28 cellular contexts compared by ENCODE assay signal in the genomic region with DNA sequence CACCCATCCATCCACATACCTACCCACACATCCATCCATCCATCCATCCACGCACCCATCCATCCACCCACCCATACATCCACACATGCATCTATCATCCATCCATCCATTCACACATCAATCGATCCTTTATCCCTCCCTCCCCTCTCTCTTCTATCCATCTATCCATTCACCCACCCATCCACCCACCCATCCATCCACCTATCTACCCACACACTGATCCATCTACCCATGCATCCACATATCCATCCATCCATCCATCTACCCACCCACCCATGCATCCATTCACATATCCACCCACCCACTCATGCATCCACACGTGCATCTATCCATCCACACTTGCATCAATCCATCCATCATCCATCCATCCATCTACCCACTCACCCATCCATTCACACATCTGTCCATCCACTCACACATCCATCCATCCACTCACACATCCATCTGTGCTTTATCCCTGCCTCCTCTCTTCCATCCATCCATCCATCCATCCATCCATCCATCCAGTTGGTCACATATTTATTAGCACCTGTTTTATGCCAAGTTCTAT.
"Had no signal": no experiment of that assay in that cellular context is flagged by ENCODE, and none has a peak within 500 bp of the region (broad histone marks: within the 10 kb centered on the region; RNA-seq: fewer than 3 reads in every experiment).

No MANE protein-coding gene starts in this region.

- H3K36me3 ChIP-seq: heart right ventricle, left ventricle myocardium inferior, neural progenitor cell, neutrophil, ovary, prostate gland, tibial nerve, upper lobe of left lung had no signal

- H3K9me3 ChIP-seq: neutrophil, ovary, prostate gland, upper lobe of left lung had no signal

- H3K9me3 Mint-ChIP-seq: natural killer cell, nephron progenitor cell, neural progenitor cell had no signal

- H3K79me2 ChIP-seq: hepatocyte had no signal

- H3K4me1 ChIP-seq: heart right ventricle, left ventricle myocardium inferior, neural progenitor cell, prostate gland, tibial nerve, upper lobe of left lung had no signal

- H3K27ac Mint-ChIP-seq: natural killer cell; nephron progenitor cell; neural progenitor cell; stimulated activated memory B cell treated with anti-CD40 and anti-IgM and Interleukin-4, amounts not matched to agents 10 μg/mL and 1 μg/mL and 100 μg/mL, for 72 hours; stimulated activated naive CD8-positive, alpha-beta T cell treated with anti-CD3 and anti-CD28 coated beads, Interleukin-15, amount 100 ng/mL, for 72 hours had no signal

- H3K27ac ChIP-seq: heart right ventricle, hepatocyte, left ventricle myocardium inferior, neural progenitor cell, neutrophil, ovary, prostate gland, skin epidermis, tibial nerve, upper lobe of left lung had no signal

- H3K4me2 ChIP-seq: hepatocyte, neural progenitor cell had no signal

- H3K4me3 Mint-ChIP-seq: natural killer cell; nephron progenitor cell; neural progenitor cell; stimulated activated memory B cell treated with anti-CD40 and anti-IgM and Interleukin-4, amounts not matched to agents 10 μg/mL and 1 μg/mL and 100 μg/mL, for 72 hours; stimulated activated naive CD8-positive, alpha-beta T cell treated with anti-CD3 and anti-CD28 coated beads, Interleukin-15, amount 100 ng/mL, for 72 hours had no signal

- DNase-seq: heart right ventricle; islet precursor cell; left ventricle myocardium inferior; mesendoderm; midbrain; natural killer cell; nephron progenitor cell; occipital lobe; ovary; retina; right cardiac atrium; stimulated activated CD4-positive, alpha-beta T cell treated with anti-CD3 and anti-CD28 coated beads, Interleukin-1b, Interleukin-23, amount 100 ng/mL, for 48 hours; stimulated activated CD4-positive, alpha-beta T cell treated with anti-CD3 and anti-CD28 coated beads, Interleukin-2, amount 100 ng/mL, for 48 hours; stimulated activated CD4-positive, alpha-beta T cell treated with anti-CD3 and anti-CD28 coated beads, Interleukin-4, amount 100 ng/mL, for 4 hours; stimulated activated CD8-positive, alpha-beta memory T cell treated with anti-CD3 and anti-CD28 coated beads, Interleukin-4, amount 100 ng/mL, for 48 hours; stimulated activated naive CD4-positive, alpha-beta T cell treated with Interleukin-2 at 50 U/mL for 16 hours; stimulated activated naive CD8-positive, alpha-beta T cell treated with anti-CD3 and anti-CD28 coated beads, Interleukin-15, amount 100 ng/mL, for 72 hours; substantia nigra; upper lobe of left lung had no signal

- H3K27me3 ChIP-seq: hepatocyte, neural progenitor cell, neutrophil, ovary, tibial nerve, upper lobe of left lung had no signal

- ATAC-seq: heart right ventricle; natural killer cell; right cardiac atrium; sciatic nerve; stimulated activated memory B cell treated with anti-CD40 and anti-IgM and Interleukin-4, amounts not matched to agents 10 μg/mL and 1 μg/mL and 100 μg/mL, for 72 hours; stimulated activated naive CD8-positive, alpha-beta T cell treated with anti-CD3 and anti-CD28 coated beads, Interleukin-15, amount 100 ng/mL, for 72 hours had no signal

- H2AFZ ChIP-seq: hepatocyte, neural progenitor cell had no signal

- H3K4me3 ChIP-seq: heart right ventricle, hepatocyte, left ventricle myocardium inferior, lung, neural progenitor cell, ovary, prostate gland, skin epidermis, tibial nerve, upper lobe of left lung had no signal

- H3K4me1 Mint-ChIP-seq: natural killer cell; nephron progenitor cell; stimulated activated memory B cell treated with anti-CD40 and anti-IgM and Interleukin-4, amounts not matched to agents 10 μg/mL and 1 μg/mL and 100 μg/mL, for 72 hours; stimulated activated naive CD8-positive, alpha-beta T cell treated with anti-CD3 and anti-CD28 coated beads, Interleukin-15, amount 100 ng/mL, for 72 hours had no signal

- H3K36me3 Mint-ChIP-seq: natural killer cell, neural progenitor cell had no signal
